14 cellular contexts compared by ENCODE assay signal in the genomic region with DNA sequence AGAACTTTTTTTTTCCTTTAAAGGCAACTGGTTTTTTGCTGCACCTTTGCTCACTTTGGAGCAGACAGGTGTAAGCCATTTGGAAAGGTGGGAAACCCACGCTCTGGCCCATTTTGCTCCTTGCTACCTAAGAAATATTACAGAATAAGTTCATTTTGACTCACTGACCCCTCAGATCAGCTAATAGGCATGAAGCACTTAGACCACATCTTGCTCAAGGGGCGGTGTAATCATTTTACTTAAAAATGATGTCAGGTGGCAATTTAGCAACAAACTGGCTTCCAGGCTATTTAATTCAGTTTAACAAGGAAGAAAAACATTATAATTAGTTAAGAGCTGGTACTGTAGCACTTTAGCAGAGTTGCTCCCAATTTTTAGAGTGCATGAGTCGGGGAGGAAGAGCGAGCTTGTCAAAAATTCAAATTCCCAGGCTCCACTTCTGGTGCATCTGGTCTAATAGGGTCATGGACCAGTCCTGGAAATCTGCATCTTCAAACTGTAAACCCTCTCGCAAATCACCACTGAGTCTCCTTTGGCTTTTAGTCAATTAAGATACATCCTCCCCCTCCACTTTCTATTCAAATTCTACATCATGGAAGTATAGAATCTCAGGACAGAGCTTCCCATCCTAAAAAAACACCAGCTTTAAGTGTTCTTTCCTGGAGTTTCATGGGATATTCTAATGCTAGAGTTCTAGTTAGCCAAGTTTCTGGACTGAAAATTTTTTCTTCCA. TPM values are rescaled to one million over a fixed set of nuclear protein-coding genes. Genes with fewer than 3 reads are reported as not detected.
DNase-seq lines count a peak whose midpoint lies in the region; ATAC-seq, FAIRE-seq and TF ChIP-seq lines count a peak whose summit lies in the region.
"Had no signal": no experiment of that assay in that cellular context is flagged by ENCODE, and none has a peak within 500 bp of the region (broad histone marks: within the 10 kb centered on the region; RNA-seq: fewer than 3 reads in every experiment).

No MANE protein-coding gene starts in this region.

- H2AFZ ChIP-seq in keratinocyte (ENCODE audit: control insufficient read depth, low read length): no peak overlapping the region

- H3K36me3 Mint-ChIP-seq in MCF 10A (ENCODE audit: insufficient read depth, unreplicated experiment): peaks cover 36% of the 10 kb centered on the region

- no peaks in the 10 kb centered on the region for H3K27me3 Mint-ChIP-seq in MCF 10A (ENCODE audit: insufficient read depth, unreplicated experiment)

- H3K9ac ChIP-seq in keratinocyte (ENCODE audit: control insufficient read depth, extremely low read depth, insufficient read depth, low read length): peak overlapping the region; percentile 55

- peak overlapping the region; percentile 55 for H3K27ac Mint-ChIP-seq in MCF 10A (ENCODE audit: low read depth, unreplicated experiment)

- no peak for TF ChIP-seq POLR2A in suprapubic skin (IDR thresholded peaks at IDR 0.05)
- no peak for TF ChIP-seq POLR2A in body of pancreas (IDR thresholded peaks at IDR 0.05)

- 87% methylated on average over 5 of the region's 5 CpGs for WGBS in suprapubic skin
- WGBS in body of pancreas, 2 donors: 92 to 93% methylated on average over 5 of the region's 5 CpGs

- peak overlapping the region; percentile 61 for H3K4me2 ChIP-seq in keratinocyte (ENCODE audit: control insufficient read depth, extremely low read depth, insufficient read depth, low read depth, low read length)

- H4K20me1 ChIP-seq in keratinocyte (ENCODE audit: control insufficient read depth, extremely low read depth, insufficient read depth, low read length): peaks cover 14% of the 10 kb centered on the region

- H3K79me2 ChIP-seq in keratinocyte (ENCODE audit: control insufficient read depth, insufficient read depth, low read length): peaks cover 15% of the 10 kb centered on the region

- H3K4me1 ChIP-seq in keratinocyte (ENCODE audit: control insufficient read depth, extremely low read depth, insufficient read depth, low read length) (peaks cover 82% of the 10 kb centered on the region), suprapubic skin (peaks cover 87% of the 10 kb centered on the region), body of pancreas (peaks cover 18% of the 10 kb centered on the region)

- peaks cover 44% of the 10 kb centered on the region for H3K4me1 Mint-ChIP-seq in MCF 10A (ENCODE audit: insufficient read depth, unreplicated experiment)

- TF ChIP-seq EP300 in suprapubic skin (IDR thresholded peaks at IDR 0.05): no peak

- H3K4me3 Mint-ChIP-seq in MCF 10A (ENCODE audit: unreplicated experiment): no peak overlapping the region

- ATAC-seq in HG03025 (IDR thresholded peaks at IDR 0.05; ENCODE audit: low FRiP score, unreplicated experiment) (no peak), body of pancreas (no peak)

- POLR2A ChIA-PET in MCF 10A (lab: Yijun Ruan, JAX): interaction anchor here (0.6 to 6.6 kb wide), 23 partner anchors 7 to 216 kb away, joined by 3 to 51 read pairs (median 5); partner anchors contain the start of genes JAG1, MKKS and SLX4IP

- peaks cover 17 to 29% of the 10 kb centered on the region in 2 experiments for H3K36me3 ChIP-seq in keratinocyte (ENCODE audit: control insufficient read depth in 2 of 2, extremely low read depth in 1 of 2, insufficient read depth in 2 of 2, low read length in 2 of 2)
- peaks cover 21% of the 10 kb centered on the region for H3K36me3 ChIP-seq in suprapubic skin
- H3K36me3 ChIP-seq in body of pancreas (replicated peaks in 1 of 2; ENCODE audit: insufficient read depth in 1 of 2, low read depth in 2 of 2): peaks cover 2 to 5% of the 10 kb centered on the region in 2 donors

- TF ChIP-seq CTCF in MCF 10A (IDR thresholded peaks at IDR 0.05; ENCODE audit: unreplicated experiment) (no peak), keratinocyte (optimal IDR thresholded peaks at IDR 0.05 in 1 of 3, IDR thresholded peaks at IDR 0.05 in 1 of 3, conservative IDR thresholded peaks at IDR 0.05 in 1 of 3; ENCODE audit: extremely low read depth in 1 of 3, insufficient read depth in 2 of 3, low read length in 3 of 3) (no peak), suprapubic skin (IDR thresholded peaks at IDR 0.05) (no peak), body of pancreas (IDR thresholded peaks at IDR 0.05) (no peak)

- H3K27me3 ChIP-seq in keratinocyte (ENCODE audit: control insufficient read depth, extremely low read depth, insufficient read depth, low read length) (no peaks in the 10 kb centered on the region), suprapubic skin (no peaks in the 10 kb centered on the region), body of pancreas (no peaks in the 10 kb centered on the region)

- peak overlapping the region; percentile 83 for H3K27ac ChIP-seq in keratinocyte (ENCODE audit: control insufficient read depth, insufficient read depth, low read length)
- H3K27ac ChIP-seq in suprapubic skin: peak overlapping the region; percentile 68
- H3K27ac ChIP-seq in body of pancreas: peak overlapping the region in 1 of 4 donors; percentile 19

- DNase-seq in HK-2 (ENCODE audit: unreplicated experiment) (peak; percentile 8), MCF 10A (ENCODE audit: unreplicated experiment) (no peak), keratinocyte (ENCODE audit: low read depth, low spot score) (no peak), suprapubic skin (ENCODE audit: low spot score in 2 of 2) (no peak), NCI-H1436 (lab: John Stamatoyannopoulos, UW) (no peak), OCI-M1 (lab: John Stamatoyannopoulos, UW) (no peak), body of pancreas (no peak)
- DNase-seq: activated CD4-positive, alpha-beta T cell treated with anti-CD3 and anti-CD28 coated beads for 48 hours; effector memory CD4-positive, alpha-beta T cell; lower lobe of right lung; NCI-H1048; T-helper 2 cell had no signal

- intact Hi-C loops in MCF 10A (cut with micrococcal nuclease): no loop called here
- intact Hi-C loops in body of pancreas (cut with DNase I): no loop called here

- no TSS peak for BruUV-seq in MCF 10A (replicated peaks; lab: Mats Ljungman, UMichigan)

- FAIRE-seq in keratinocyte (lab: Jason Lieb, UNC): no peak
- FAIRE-seq: GM12892 had no signal

- no peak overlapping the region for H3K4me3 ChIP-seq in keratinocyte (ENCODE audit: control insufficient read depth in 2 of 3, extremely low read depth in 1 of 3, insufficient read depth in 2 of 3, low read depth in 1 of 3, low read length in 3 of 3)
- H3K4me3 ChIP-seq in suprapubic skin: no peak overlapping the region
- no peak overlapping the region for H3K4me3 ChIP-seq in body of pancreas
- H3K4me3 ChIP-seq: lower lobe of right lung had no signal

- no peaks in the 10 kb centered on the region for H3K9me3 ChIP-seq in keratinocyte (ENCODE audit: control insufficient read depth, low read depth, low read length)
- H3K9me3 ChIP-seq in suprapubic skin: no peaks in the 10 kb centered on the region
- H3K9me3 ChIP-seq in body of pancreas: no peaks in the 10 kb centered on the region
- H3K9me3 ChIP-seq: lower lobe of right lung had no signal

- dilution Hi-C loops in keratinocyte (cut with MboI; ENCODE audit: extremely low pct_ligation_motif_present, low sequenced_read_pairs): no loop called here

- no peaks in the 10 kb centered on the region for H3K9me3 Mint-ChIP-seq in MCF 10A (ENCODE audit: unreplicated experiment)

- H3K9me1 ChIP-seq in keratinocyte (ENCODE audit: control insufficient read depth, extremely low read depth, insufficient read depth, low read length): peaks cover 7% of the 10 kb centered on the region

- CTCF ChIA-PET in MCF 10A (lab: Yijun Ruan, JAX): interaction anchor here (0.7 to 5.3 kb wide), 19 partner anchors 12 to 745 kb away, joined by 3 to 20 read pairs (median 4); no protein-coding TSS in a partner anchor

RNA-seq across cellular contexts. Expression of gene JAG1, which starts 38.2 kb away (rescaled TPM):
- total RNA-seq in MCF 10A (2022): 62.5 and 88.0 TPM in 2 replicates
- polyA plus RNA-seq in keratinocyte: 82.1 to 117 TPM (median 84.2 TPM) in 3 replicates
- 69.6 TPM for polyA plus RNA-seq in keratinocyte (2011; ENCODE audit: low read depth)
- polyA plus RNA-seq in keratinocyte (2011; cell fraction: cytosol; rRNA removed): 27.6 and 29.1 TPM in 2 replicates
- 356 and 357 TPM in 2 replicates for polyA plus RNA-seq in keratinocyte (2011; cell fraction: nucleus; rRNA removed)
- 37.1 and 115 TPM in 2 replicates for polyA plus RNA-seq in keratinocyte (2012; ENCODE audit: low replicate concordance)
- polyA minus RNA-seq in keratinocyte: 306 to 390 TPM (median 389 TPM) in 3 replicates
- 89.8 TPM for polyA minus RNA-seq in keratinocyte (2011; cell fraction: cytosol; rRNA and poly(A)+ RNA removed)
- 497 and 766 TPM in 2 replicates for polyA minus RNA-seq in keratinocyte (2011; cell fraction: nucleus; rRNA and poly(A)+ RNA removed)
- 100 to 1,000 TPM; 133 to 367 (median 191) TPM for total RNA-seq in suprapubic skin
- total RNA-seq in body of pancreas: 10 to 100 TPM; 41.2 to 55.7 TPM
